Comparison of ENCODE assay signal across 8 cellular contexts in the genomic region with DNA sequence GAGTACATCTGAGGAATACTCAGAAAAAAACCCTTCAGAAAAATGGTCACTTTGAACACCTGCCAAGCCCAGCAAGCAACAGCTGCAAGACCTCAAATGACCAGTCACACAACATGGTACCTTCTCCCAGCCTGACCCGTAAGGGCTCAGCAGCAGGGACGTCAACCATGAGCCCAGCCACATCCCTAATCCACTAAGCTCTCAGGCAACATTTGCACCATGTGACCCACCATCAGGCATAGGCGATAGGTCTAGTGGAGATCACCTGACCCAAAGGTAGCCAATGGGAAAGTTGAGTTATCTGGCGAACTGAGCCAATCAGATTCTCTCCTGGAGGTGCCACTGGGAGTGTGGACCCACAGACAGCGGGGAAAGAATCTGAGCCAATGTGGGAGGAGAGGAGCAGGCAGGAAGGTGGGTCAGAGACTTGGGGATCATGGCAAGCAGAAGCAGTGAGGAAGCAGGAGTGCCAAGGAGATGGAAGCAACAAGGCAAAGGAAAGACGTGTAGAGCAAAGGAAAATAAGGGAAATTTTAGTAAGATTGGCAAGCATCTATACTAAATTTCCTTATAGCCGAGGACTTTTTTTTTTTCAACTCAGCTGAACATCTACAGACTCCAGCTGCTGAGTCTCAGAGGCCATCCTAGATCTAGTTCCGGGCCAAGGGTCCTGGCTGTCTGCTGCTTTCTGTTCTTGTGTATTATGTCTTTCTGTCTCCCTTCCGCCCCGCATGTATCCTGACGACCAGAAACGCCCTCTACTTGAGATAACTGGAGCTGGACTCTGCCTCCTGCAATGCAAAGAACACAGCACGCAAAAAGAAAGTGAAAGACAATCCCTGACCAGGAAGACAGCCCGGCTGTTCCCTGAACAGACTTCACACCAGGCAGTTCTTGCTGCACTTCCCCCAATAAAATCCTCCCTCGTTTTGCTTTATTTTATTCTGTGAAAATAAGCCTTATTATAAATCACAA. TPM values are rescaled to one million over a fixed set of nuclear protein-coding genes. Genes with fewer than 3 reads are reported as not detected.
DNase-seq lines count a peak whose midpoint lies in the region; ATAC-seq and TF ChIP-seq lines count a peak whose summit lies in the region.

No MANE protein-coding gene starts in this region.

- no peak for TF ChIP-seq CTCF in activated CD8-positive, alpha-beta T cell treated with anti-CD3 and anti-CD28 coated beads for 36 hours (IDR thresholded peaks at IDR 0.05)
- TF ChIP-seq CTCF in heart left ventricle (IDR thresholded peaks at IDR 0.05), result peak in 3 of 12 donors; percentile 18 to 36 (median 27)

- intact Hi-C loops in activated CD8-positive, alpha-beta T cell treated with anti-CD3 and anti-CD28 coated beads for 36 hours (cut with micrococcal nuclease), result no loop called here
- intact Hi-C loops in heart left ventricle (cut with DNase I), result loop anchor here in 3 of 10 donors (2.0 to 5.0 kb wide), 3 partner anchors 37 to 72 kb away; partner anchors contain the start of gene PLAAT3 (in 2 of the 3)

- H3K36me3 Mint-ChIP-seq in activated CD8-positive, alpha-beta T cell treated with anti-CD3 and anti-CD28 coated beads for 36 hours (ENCODE audit: low read depth), result peaks cover 3% of the 10 kb centered on the region

- peak overlapping the region in 10 of 12 donors; percentile 1 to 46 (median 26) for H3K4me3 ChIP-seq in heart left ventricle

- H3K4me1 ChIP-seq in heart left ventricle, result peaks cover 3 to 25% (median 16%) of the 10 kb centered on the region in 12 donors

- H3K9me3 Mint-ChIP-seq in activated CD8-positive, alpha-beta T cell treated with anti-CD3 and anti-CD28 coated beads for 36 hours, result peaks cover 6% of the 10 kb centered on the region

- POLR2A ChIA-PET in activated CD8-positive, alpha-beta T cell treated with anti-CD3 and anti-CD28 coated beads for 36 hours (lab: Charles Lee), result interaction anchor here (0.7 to 1.7 kb wide), 3 partner anchors 20 to 108 kb away, joined by 3 to 4 read pairs (median 3); no protein-coding TSS in a partner anchor

- no peaks in the 10 kb centered on the region for H3K27me3 ChIP-seq in heart left ventricle

- WGBS in heart left ventricle, 4 donors, result 38 to 43% (median 41%) methylated on average over 15 of the region's 15 CpGs

- H3K27ac Mint-ChIP-seq in activated CD8-positive, alpha-beta T cell treated with anti-CD3 and anti-CD28 coated beads for 36 hours, result peak overlapping the region; percentile 92

- H3K4me1 Mint-ChIP-seq in activated CD8-positive, alpha-beta T cell treated with anti-CD3 and anti-CD28 coated beads for 36 hours (ENCODE audit: low read depth), result peaks cover 23% of the 10 kb centered on the region

- CTCF ChIA-PET in activated CD8-positive, alpha-beta T cell treated with anti-CD3 and anti-CD28 coated beads for 36 hours (lab: Charles Lee), result interaction anchor here (1.0 to 1.4 kb wide), 3 partner anchors 8 to 65 kb away, joined by 3 to 4 read pairs (median 3); no protein-coding TSS in a partner anchor

- peak overlapping the region; percentile 72 for H3K4me3 Mint-ChIP-seq in activated CD8-positive, alpha-beta T cell treated with anti-CD3 and anti-CD28 coated beads for 36 hours

- H3K27me3 Mint-ChIP-seq in activated CD8-positive, alpha-beta T cell treated with anti-CD3 and anti-CD28 coated beads for 36 hours, result no peaks in the 10 kb centered on the region

- peak; percentile 87 for ATAC-seq in activated CD8-positive, alpha-beta T cell treated with anti-CD3 and anti-CD28 coated beads for 36 hours
- ATAC-seq in heart left ventricle, result peak; percentile 66 to 91 (median 78)

- H3K9me3 ChIP-seq in heart left ventricle, result no peaks in the 10 kb centered on the region

- H3K27ac ChIP-seq in heart left ventricle, result peak overlapping the region; percentile 45 to 87 (median 68)

- peaks cover 0 to 31% (median 3%) of the 10 kb centered on the region in 9 donors for H3K36me3 ChIP-seq in heart left ventricle

- TF ChIP-seq POLR2A in heart left ventricle (IDR thresholded peaks at IDR 0.05), result no peak

- peak; percentile 40 for DNase-seq in NCI-H1092 (lab: John Stamatoyannopoulos, UW)
- no peak for DNase-seq in NCI-H1092 treated with DMSO at 0.1 percent for 48 hours (lab: John Stamatoyannopoulos, UW)
- DNase-seq in HUDEP-2 (lab: John Stamatoyannopoulos, UW; ENCODE audit: unreplicated experiment in 76 of 76), result peak in 50 of 76 experiments; percentile 2 to 67 (median 29)
- DNase-seq in activated CD8-positive, alpha-beta T cell treated with anti-CD3 and anti-CD28 coated beads for 36 hours, result peak; percentile 57
- peak in 4 of 5 donors; percentile 40 to 61 (median 51) for DNase-seq in heart left ventricle
- peak; percentile 12 for DNase-seq in retina
- no peak for DNase-seq in NCI-H526 treated with DMSO at 0.1 percent for 48 hours (lab: John Stamatoyannopoulos, UW)
- no peak for DNase-seq in NCI-H1436 (lab: John Stamatoyannopoulos, UW)

RNA-seq across cellular contexts. Expression of gene PLAAT2, which starts 11.0 kb away (rescaled TPM):
- total RNA-seq in activated CD8-positive, alpha-beta T cell treated with anti-CD3 and anti-CD28 coated beads for 36 hours, result under 1 TPM in 1 of 2 experiments, not detected in 1; 0.38 TPM
- 1 to 10 TPM in 1 of 9 donors, under 1 TPM in 1, not detected in 7; 0.46 to 3.8 TPM for total RNA-seq in heart left ventricle
- polyA plus RNA-seq in heart left ventricle, result under 1 TPM; 0.11 to 0.38 TPM

RNA-seq across cellular contexts. Expression of gene PLAAT4, which starts 37.6 kb away (rescaled TPM):
- total RNA-seq in activated CD8-positive, alpha-beta T cell treated with anti-CD3 and anti-CD28 coated beads for 36 hours, result 10 to 100 TPM; 24.1 to 26.2 TPM
- 100 to 1,000 TPM in 1 of 9 donors, 10 to 100 TPM in 3, 1 to 10 TPM in 5; 4.6 to 484 (median 8.0) TPM for total RNA-seq in heart left ventricle
- polyA plus RNA-seq in heart left ventricle, result 1 to 10 TPM; 6.8 to 9.5 TPM

RNA-seq across cellular contexts. Expression of gene PLAAT3, which starts 40.1 kb away (rescaled TPM):
- total RNA-seq in activated CD8-positive, alpha-beta T cell treated with anti-CD3 and anti-CD28 coated beads for 36 hours, result 1 to 10 TPM; 4.8 to 6.5 TPM
- total RNA-seq in heart left ventricle, result 100 to 1,000 TPM in 8 of 9 donors, 10 to 100 TPM in 1; 84.7 to 152 (median 126) TPM
- 100 to 1,000 TPM in 1 of 2 donors, 10 to 100 TPM in 1; 74.9 to 191 TPM for polyA plus RNA-seq in heart left ventricle

Comparison
In these comparisons a context has a peak if more than half of its experiments do, and no peak if none do; other contexts are left out.
1. DNase-seq: peak in NCI-H1092 (single experiment), HUDEP-2 (50 of 76), activated CD8-positive, alpha-beta T cell treated with anti-CD3 and anti-CD28 coated beads for 36 hours (single experiment), heart left ventricle (4 of 5) and retina (single experiment); none in NCI-H1092 treated with DMSO at 0.1 percent for 48 hours (single experiment), NCI-H526 treated with DMSO at 0.1 percent for 48 hours (single experiment) and NCI-H1436 (single experiment).
2. RNA of gene PLAAT3, which starts 40.1 kb away (total RNA-seq): 84.7 to 152 TPM in heart left ventricle; 4.8 to 6.5 TPM in activated CD8-positive, alpha-beta T cell treated with anti-CD3 and anti-CD28 coated beads for 36 hours; every median in the first group is over 10 times any median in the second.